ENCODE assay signal across 1 cellular context in the genomic region with DNA sequence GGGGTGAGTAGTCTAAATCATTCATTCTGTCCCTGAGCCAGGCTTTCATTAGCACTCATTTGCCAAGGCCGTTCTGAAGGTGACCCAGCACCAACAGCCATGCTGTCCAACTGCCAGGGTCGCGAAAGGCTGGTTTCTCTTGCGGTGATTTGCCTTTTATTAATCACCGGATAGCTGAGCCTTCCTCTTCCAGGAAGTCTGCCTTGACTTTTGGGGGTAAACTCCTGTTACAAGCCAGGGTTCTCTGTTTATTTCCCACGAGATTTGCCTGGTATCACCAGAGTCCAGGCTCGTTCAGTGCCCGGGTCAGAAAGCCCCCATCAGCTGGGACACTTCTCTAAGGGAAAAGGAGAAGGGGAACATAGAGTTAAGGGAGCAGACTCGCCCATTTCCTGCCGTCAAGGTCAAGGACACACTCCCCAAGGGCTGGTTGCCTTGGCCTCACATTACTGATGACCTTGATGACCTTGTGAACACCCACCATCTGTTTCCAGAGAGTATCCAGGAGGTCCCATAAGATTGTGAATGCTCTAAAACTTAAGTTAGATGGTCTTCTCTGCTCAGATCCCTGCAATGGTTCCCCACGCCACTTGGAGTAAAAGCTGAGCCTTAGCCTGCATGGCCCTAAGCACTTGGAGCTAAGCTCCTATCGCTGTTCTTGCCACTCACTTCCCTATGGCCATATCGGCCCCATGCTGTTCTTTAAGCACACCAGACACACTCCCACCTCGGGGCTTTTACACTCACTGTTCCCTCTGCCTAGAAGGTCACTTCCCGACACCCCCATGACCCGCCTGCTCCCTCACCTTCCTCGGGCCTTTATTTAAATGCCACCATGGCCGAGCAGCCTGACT.
TF ChIP-seq lines count a peak whose summit lies in the region.

No MANE protein-coding gene starts in this region.

TF ChIP-seq in IMR-90, 13 proteins besides CTCF, POLR2A, EP300 and RAD21 (continued from another document):
- TF ChIP-seq, protein P1, sequence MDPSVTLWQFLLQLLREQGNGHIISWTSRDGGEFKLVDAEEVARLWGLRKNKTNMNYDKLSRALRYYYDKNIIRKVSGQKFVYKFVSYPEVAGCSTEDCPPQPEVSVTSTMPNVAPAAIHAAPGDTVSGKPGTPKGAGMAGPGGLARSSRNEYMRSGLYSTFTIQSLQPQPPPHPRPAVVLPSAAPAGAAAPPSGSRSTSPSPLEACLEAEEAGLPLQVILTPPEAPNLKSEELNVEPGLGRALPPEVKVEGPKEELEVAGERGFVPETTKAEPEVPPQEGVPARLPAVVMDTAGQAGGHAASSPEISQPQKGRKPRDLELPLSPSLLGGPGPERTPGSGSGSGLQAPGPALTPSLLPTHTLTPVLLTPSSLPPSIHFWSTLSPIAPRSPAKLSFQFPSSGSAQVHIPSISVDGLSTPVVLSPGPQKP (IDR thresholded peaks at IDR 0.05; ENCODE audit: borderline replicate concordance, low read depth, low read length), result no peak
- no peak for TF ChIP-seq CHD1 (IDR thresholded peaks at IDR 0.05; ENCODE audit: low read depth, low read length)
- no peak for TF ChIP-seq SMC3 (IDR thresholded peaks at IDR 0.05; ENCODE audit: low read depth, low read length)
- TF ChIP-seq RFX5 (IDR thresholded peaks at IDR 0.05; ENCODE audit: low read depth, low read length), result no peak
- TF ChIP-seq, protein P2, sequence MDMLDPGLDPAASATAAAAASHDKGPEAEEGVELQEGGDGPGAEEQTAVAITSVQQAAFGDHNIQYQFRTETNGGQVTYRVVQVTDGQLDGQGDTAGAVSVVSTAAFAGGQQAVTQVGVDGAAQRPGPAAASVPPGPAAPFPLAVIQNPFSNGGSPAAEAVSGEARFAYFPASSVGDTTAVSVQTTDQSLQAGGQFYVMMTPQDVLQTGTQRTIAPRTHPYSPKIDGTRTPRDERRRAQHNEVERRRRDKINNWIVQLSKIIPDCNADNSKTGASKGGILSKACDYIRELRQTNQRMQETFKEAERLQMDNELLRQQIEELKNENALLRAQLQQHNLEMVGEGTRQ (IDR thresholded peaks at IDR 0.05; ENCODE audit: low read depth, low read length), result no peak
